27 cellular contexts compared by ENCODE assay signal in the genomic region with DNA sequence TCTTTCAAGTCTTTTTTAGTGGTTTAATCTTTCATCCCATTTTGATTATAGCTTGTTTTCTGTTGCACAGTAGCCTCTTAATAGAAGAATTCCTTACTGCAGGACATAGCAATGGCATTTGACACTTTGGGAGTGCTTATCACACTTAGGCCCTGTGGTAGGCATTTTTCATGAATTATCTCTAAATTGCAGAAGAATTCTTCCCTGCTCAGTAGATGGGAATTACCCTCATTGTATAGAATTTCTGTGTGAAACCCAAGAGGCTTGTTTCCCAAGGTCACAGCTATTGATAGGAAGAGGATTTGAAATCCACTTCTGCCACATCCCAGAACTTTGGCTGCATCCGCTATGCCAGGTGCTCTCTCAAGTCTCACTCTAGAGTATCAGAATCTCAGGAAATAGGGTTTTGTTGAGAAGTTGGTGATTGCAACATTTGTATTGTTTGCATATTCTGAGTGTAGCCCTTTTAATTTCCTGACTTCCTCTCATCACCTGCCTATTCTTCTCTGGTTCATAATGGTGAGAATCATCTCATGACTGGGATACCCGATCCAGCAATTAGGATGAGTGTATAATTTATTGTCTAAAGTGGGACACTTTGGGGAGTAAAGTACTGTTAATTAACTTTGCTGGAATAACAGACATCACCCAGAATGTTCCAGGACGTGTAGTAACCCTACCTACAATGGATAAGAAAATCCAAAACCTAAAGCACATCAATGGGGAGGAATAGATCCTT.
DNase-seq lines count a peak whose midpoint lies in the region; ATAC-seq, FAIRE-seq and TF ChIP-seq lines count a peak whose summit lies in the region.
"Had no signal": no experiment of that assay in that cellular context is flagged by ENCODE, and none has a peak within 500 bp of the region (broad histone marks: within the 10 kb centered on the region; RNA-seq: fewer than 3 reads in every experiment).

No MANE protein-coding gene starts in this region.

- H3K9me1 ChIP-seq in IMR-90 (ENCODE audit: insufficient read depth, low read length): peaks cover 12% of the 10 kb centered on the region

- H3K27ac ChIP-seq in IMR-90 (ENCODE audit: insufficient read depth, low read length): peak overlapping the region; percentile 59; the same call in 1 of the 2 replicates
- H3K27ac ChIP-seq in astrocyte (ENCODE audit: low read depth, low read length): peak overlapping the region; percentile 66
- peak overlapping the region; percentile 85 to 90 for H3K27ac ChIP-seq in tibial artery
- H3K27ac ChIP-seq: breast epithelium, HL-60 had no signal

- H3K4me1 ChIP-seq in IMR-90 (ENCODE audit: control insufficient read depth, insufficient read depth, low read length) (peaks cover 19% of the 10 kb centered on the region), astrocyte (ENCODE audit: insufficient read depth, low read length) (peaks cover 29% of the 10 kb centered on the region), tibial artery (peaks cover 0 to 97% (median 45%) of the 10 kb centered on the region in 4 donors)
- H3K4me1 ChIP-seq: breast epithelium had no signal

- H3K4me3 ChIP-seq in IMR-90 (ENCODE audit: insufficient read depth, low read depth, low read length) (no peak overlapping the region), astrocyte (ENCODE audit: insufficient read depth, low read depth, low read length) (no peak overlapping the region), tibial artery (no peak overlapping the region)
- H3K4me3 ChIP-seq: breast epithelium, esophagus squamous epithelium, skin epidermis, transverse colon had no signal

- H4K8ac ChIP-seq in IMR-90 (ENCODE audit: low read depth in 2 of 2, low read length in 2 of 2): peak overlapping the region; percentile 74 to 87

- CTCF ChIA-PET in IMR-90 (lab: Yijun Ruan, JAX): no interaction called here

- peak overlapping the region; percentile 44; the same call in 1 of the 2 replicates for H3K23ac ChIP-seq in IMR-90 (ENCODE audit: low read depth, low read length)

- peaks cover 46 to 58% of the 10 kb centered on the region in 2 experiments for H3K79me1 ChIP-seq in IMR-90 (ENCODE audit: low read depth in 1 of 2, low read length in 2 of 2)

- no peak overlapping the region for H3K4me3 Mint-ChIP-seq in astrocyte (ENCODE audit: unreplicated experiment)
- H3K4me3 Mint-ChIP-seq: activated B cell treated with CpG ODN at 0.5 μM for 24 hours; activated T-cell treated with anti-CD3 and anti-CD28 coated beads, Interleukin-2, amount 50 U/mL, for 4 hours; CD4-positive, alpha-beta T cell; effector memory CD8-positive, alpha-beta T cell; stimulated activated naive CD8-positive, alpha-beta T cell treated with anti-CD3 and anti-CD28 coated beads, Interleukin-15, amount 100 ng/mL, for 72 hours had no signal

- H3K4me1 Mint-ChIP-seq in astrocyte (ENCODE audit: low read depth, unreplicated experiment): peaks cover 20% of the 10 kb centered on the region
- H3K4me1 Mint-ChIP-seq: activated B cell treated with CpG ODN at 0.5 μM for 24 hours had no signal

- no peak for TF ChIP-seq CTCF in IMR-90 (conservative IDR thresholded peaks at IDR 0.05; ENCODE audit: low read depth, low read length)
- TF ChIP-seq CTCF in astrocyte (IDR thresholded peaks at IDR 0.05; ENCODE audit: insufficient read depth, low read depth, low read length): no peak
- no peak for TF ChIP-seq CTCF in tibial artery (IDR thresholded peaks at IDR 0.05)

- peak overlapping the region; percentile 11; the same call in 1 of the 2 replicates for H2BK20ac ChIP-seq in IMR-90 (ENCODE audit: low read depth, low read length)

- no peak for TF ChIP-seq POLR2A in IMR-90 (IDR thresholded peaks at IDR 0.05; ENCODE audit: low read depth, low read length)

- H3K56ac ChIP-seq in IMR-90 (ENCODE audit: extremely low read depth, insufficient read depth, low read length): 0 out of 2 replicates have a peak overlapping the region, but pooled peaks have one; percentile 24

- 0 out of 2 replicates have a peak overlapping the region, but pooled peaks have one; percentile 23 for H3K14ac ChIP-seq in IMR-90 (replicated peaks; ENCODE audit: low read depth, low read length)

- H2AK5ac ChIP-seq in IMR-90 (ENCODE audit: low read depth, low read length): peak overlapping the region; percentile 36; the same call in 1 of the 2 replicates

- FAIRE-seq in astrocyte (lab: Jason Lieb, UNC): no peak
- FAIRE-seq: colon, frontal cortex, GM12891, RCC 7860 had no signal

- H3K4me2 ChIP-seq in IMR-90 (ENCODE audit: low read depth, low read length) (no peak overlapping the region), astrocyte (ENCODE audit: low read length) (no peak overlapping the region)

- H3K79me2 ChIP-seq in astrocyte (ENCODE audit: insufficient read depth, low read length): peaks cover 4% of the 10 kb centered on the region

- no peaks in the 10 kb centered on the region for H3K36me3 Mint-ChIP-seq in astrocyte (ENCODE audit: low read depth, unreplicated experiment)

- dilution Hi-C loops in IMR-90 (cut with HindIII; ENCODE audit: low sequenced_read_pairs, unreplicated experiment): no loop called here

- peak overlapping the region; percentile 48 for H2BK120ac ChIP-seq in IMR-90 (ENCODE audit: low read depth, low read length)

- no CpG with 5 or more reads among the region's 3 CpGs for WGBS in IMR-90 (ENCODE audit: extremely low coverage in 2 of 2, insufficient read length in 1 of 2), 2 experiments

- H3K4ac ChIP-seq in IMR-90 (ENCODE audit: low read depth, low read length): peak overlapping the region; percentile 59; the same call in 1 of the 2 replicates

- ATAC-seq in IMR-90 (ENCODE audit: low read depth): no peak
- ATAC-seq: activated T-cell treated with anti-CD3 and anti-CD28 coated beads, Interleukin-2, amount 50 U/mL, for 4 hours; effector memory CD8-positive, alpha-beta T cell; stimulated activated naive CD8-positive, alpha-beta T cell treated with anti-CD3 and anti-CD28 coated beads, Interleukin-15, amount 100 ng/mL, for 72 hours had no signal

- H2AK9ac ChIP-seq in IMR-90 (replicated peaks; ENCODE audit: low read depth, low read length, poor library complexity): no peak overlapping the region

- no peak overlapping the region for H3K27ac Mint-ChIP-seq in astrocyte (ENCODE audit: unreplicated experiment)
- H3K27ac Mint-ChIP-seq: activated B cell treated with CpG ODN at 0.5 μM for 24 hours; CD4-positive, alpha-beta T cell; effector memory CD8-positive, alpha-beta T cell had no signal

- intact Hi-C loops in IMR-90 (cut with micrococcal nuclease): no loop called here
- intact Hi-C loops in tibial artery (cut with DNase I; ENCODE audit: low total_unique reads): loop anchor here (10.0 kb wide), 1 partner anchor 54 kb away; no protein-coding TSS in a partner anchor

- no peak for DNase-seq in IMR-90
- no peak for DNase-seq in astrocyte (ENCODE audit: low read depth)
- peak; percentile 45 for DNase-seq in left kidney (ENCODE audit: low read depth, low spot score)
- DNase-seq in tibial artery: no peak
- DNase-seq in 8988T: no peak
- no peak for DNase-seq in COLO668 (lab: John Stamatoyannopoulos, UW; ENCODE audit: unreplicated experiment)
- DNase-seq in C1 segment of cervical spinal cord (lab: John Stamatoyannopoulos, UW): no peak
- DNase-seq: activated B cell treated with CpG ODN at 0.5 μM for 24 hours; activated CD4-positive, alpha-beta T cell treated with anti-CD3 and anti-CD28 coated beads, Interleukin-2, amount 50 U/mL, for 1 hour; activated naive CD4-positive, alpha-beta T cell; activated T-cell treated with anti-CD3 and anti-CD28 coated beads, Interleukin-2, amount 50 U/mL, for 4 hours; CD4-positive, alpha-beta T cell; DMS 273 treated with DMSO at 0.1 percent for 48 hours; effector memory CD8-positive, alpha-beta T cell; esophagus squamous epithelium; Kasumi-1; NCI-H1694; NCI-H526 treated with DMSO at 0.1 percent for 48 hours; stimulated activated naive CD8-positive, alpha-beta T cell treated with anti-CD3 and anti-CD28 coated beads, Interleukin-15, amount 100 ng/mL, for 72 hours; transverse colon had no signal

- H2BK5ac ChIP-seq in IMR-90 (ENCODE audit: low read depth, low read length, poor library complexity, severe bottlenecking): peak overlapping the region; percentile 53

- H2AFZ ChIP-seq in IMR-90 (replicated peaks; ENCODE audit: low read length, poor library complexity) (no peak overlapping the region), astrocyte (ENCODE audit: low read depth, low read length) (no peak overlapping the region)

- peaks cover 28% of the 10 kb centered on the region for H3K36me3 ChIP-seq in IMR-90 (ENCODE audit: control insufficient read depth, insufficient read depth, low read length)
- peaks cover 16% of the 10 kb centered on the region for H3K36me3 ChIP-seq in astrocyte (ENCODE audit: insufficient read depth, low read length)
- H3K36me3 ChIP-seq in tibial artery: peaks cover 0 to 24% (median 21%) of the 10 kb centered on the region in 3 donors
- H3K36me3 ChIP-seq: breast epithelium, esophagus squamous epithelium, transverse colon had no signal

- peaks cover 5% of the 10 kb centered on the region for H3K9me3 Mint-ChIP-seq in astrocyte (ENCODE audit: unreplicated experiment)
- H3K9me3 Mint-ChIP-seq: activated T-cell treated with anti-CD3 and anti-CD28 coated beads, Interleukin-2, amount 50 U/mL, for 4 hours; CD4-positive, alpha-beta T cell; effector memory CD8-positive, alpha-beta T cell had no signal

- H4K20me1 ChIP-seq in IMR-90 (ENCODE audit: insufficient read depth, low read length): no peaks in the 10 kb centered on the region
- H4K20me1 ChIP-seq in astrocyte (ENCODE audit: insufficient read depth, low read length): no peaks in the 10 kb centered on the region

- H2BK15ac ChIP-seq in IMR-90 (ENCODE audit: low read depth, low read length): no peak overlapping the region; the same call in 2 of the 3 replicates

- no peaks in the 10 kb centered on the region for H3K27me3 ChIP-seq in IMR-90 (ENCODE audit: control insufficient read depth, insufficient read depth, low read length)
- H3K27me3 ChIP-seq in astrocyte (ENCODE audit: insufficient read depth, low read length): no peaks in the 10 kb centered on the region
- no peaks in the 10 kb centered on the region for H3K27me3 ChIP-seq in tibial artery
- H3K27me3 ChIP-seq: breast epithelium, esophagus squamous epithelium, transverse colon had no signal

- no TSS peak for BruUV-seq in IMR-90 (replicated peaks; lab: Mats Ljungman, UMichigan)

- no peaks in the 10 kb centered on the region for H3K9me3 ChIP-seq in IMR-90 (ENCODE audit: control insufficient read depth, insufficient read depth, low read length)
- no peaks in the 10 kb centered on the region for H3K9me3 ChIP-seq in astrocyte (ENCODE audit: insufficient read depth, low read depth, low read length)
- no peaks in the 10 kb centered on the region for H3K9me3 ChIP-seq in tibial artery
- H3K9me3 ChIP-seq: breast epithelium, esophagus squamous epithelium, transverse colon had no signal

- POLR2A ChIA-PET in IMR-90 (lab: Charles Lee; ENCODE audit: unreplicated experiment): no interaction called here

- H3K9ac ChIP-seq in IMR-90 (ENCODE audit: low read depth, low read length) (no peak overlapping the region), astrocyte (ENCODE audit: low read length) (no peak overlapping the region)

- H4K91ac ChIP-seq in IMR-90 (ENCODE audit: insufficient read depth, low read depth, low read length): peak overlapping the region; percentile 59; the same call in 1 of the 2 replicates

- H3K27me3 Mint-ChIP-seq in astrocyte (ENCODE audit: low read depth, unreplicated experiment): no peaks in the 10 kb centered on the region

- in situ Hi-C loops in IMR-90 (cut with MboI; ENCODE audit: low sequenced_read_pairs): no loop called here

- peak overlapping the region; percentile 75 for H3K18ac ChIP-seq in IMR-90 (ENCODE audit: low read depth, low read length)

- no peak for TF ChIP-seq RAD21 in IMR-90 (IDR thresholded peaks at IDR 0.05; ENCODE audit: low read length)

- peak overlapping the region; percentile 74 for H4K5ac ChIP-seq in IMR-90 (ENCODE audit: low read depth, low read length)
